In the genomic region with DNA sequence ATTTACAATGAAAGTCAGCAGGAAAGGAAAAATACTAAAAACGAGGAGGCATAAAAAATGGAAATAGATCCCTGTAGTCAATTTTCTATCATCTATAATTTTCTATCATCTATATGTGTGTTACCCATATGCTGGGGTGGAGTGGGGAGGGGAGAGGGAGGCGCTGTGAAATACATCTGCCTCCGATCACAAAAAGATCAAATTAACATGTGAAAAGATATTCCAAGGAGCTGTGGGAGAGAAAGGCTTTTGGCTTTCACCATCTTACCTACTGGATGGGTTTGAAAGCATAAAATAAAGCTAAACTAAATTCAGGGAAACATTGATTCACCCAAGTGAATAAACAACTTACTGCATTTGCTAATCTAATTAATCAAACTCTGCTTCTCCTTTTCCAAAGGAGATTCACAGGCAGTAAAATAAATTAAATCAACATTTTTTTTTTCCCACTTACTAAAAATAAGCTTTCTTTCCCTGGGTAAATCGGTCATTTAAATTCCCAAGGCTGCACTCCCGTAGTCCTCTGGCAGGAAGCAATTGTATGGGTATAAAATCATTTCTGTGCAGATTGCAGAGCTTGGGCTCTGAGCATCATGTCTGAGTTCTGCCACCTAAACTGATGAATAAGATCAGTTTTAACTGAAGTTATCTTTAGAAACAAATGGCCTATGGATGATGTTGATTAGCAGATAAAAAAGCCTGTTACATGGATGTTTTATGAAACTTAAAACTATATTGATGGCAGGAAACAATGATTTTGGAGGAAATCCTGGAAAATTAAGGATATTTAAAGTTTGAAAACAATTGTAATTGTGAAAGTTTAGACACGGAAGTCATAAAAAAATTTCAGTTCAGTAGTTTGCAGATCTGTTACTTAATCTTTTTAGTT, we compare ENCODE assay signal across 15 cellular contexts.
DNase-seq lines count a peak whose midpoint lies in the region; ATAC-seq and TF ChIP-seq lines count a peak whose summit lies in the region.
"Had no signal": no experiment of that assay in that cellular context is flagged by ENCODE, and none has a peak within 500 bp of the region (broad histone marks: within the 10 kb centered on the region; RNA-seq: fewer than 3 reads in every experiment).

No MANE protein-coding gene starts in this region.

- H3K4me1 ChIP-seq in hepatocyte (ENCODE audit: insufficient read depth) (peaks cover 23% of the 10 kb centered on the region), thoracic aorta (ENCODE audit: control insufficient read depth in 1 of 2, low read depth in 2 of 2) (peaks cover 11 to 27% of the 10 kb centered on the region in 2 donors)
- H3K4me1 ChIP-seq: prostate gland had no signal

- H3K27me3 ChIP-seq in hepatocyte (no peaks in the 10 kb centered on the region), thoracic aorta (replicated peaks; ENCODE audit: insufficient read depth) (no peaks in the 10 kb centered on the region)

- TF ChIP-seq CTCF in hepatocyte (IDR thresholded peaks at IDR 0.05; ENCODE audit: poor library complexity) (no peak), thoracic aorta (IDR thresholded peaks at IDR 0.05) (no peak)

- H3K79me2 ChIP-seq in hepatocyte: peaks cover 6% of the 10 kb centered on the region

- peak overlapping the region; percentile 59 for H3K4me3 ChIP-seq in SK-N-MC
- no peak overlapping the region for H3K4me3 ChIP-seq in hepatocyte
- peak overlapping the region; percentile 29 for H3K4me3 ChIP-seq in thoracic aorta
- H3K4me3 ChIP-seq: prostate gland had no signal

- no peaks in the 10 kb centered on the region for H3K36me3 ChIP-seq in SK-N-MC (ENCODE audit: insufficient read depth, low read length)
- H3K36me3 ChIP-seq in hepatocyte (replicated peaks; ENCODE audit: insufficient read depth, low read depth): no peaks in the 10 kb centered on the region
- H3K36me3 ChIP-seq in thoracic aorta: no peaks in the 10 kb centered on the region
- H3K36me3 ChIP-seq: prostate gland had no signal

- peaks cover 9% of the 10 kb centered on the region for H4K20me1 ChIP-seq in hepatocyte (ENCODE audit: insufficient read depth, poor library complexity, severe bottlenecking)

- WGBS in hepatocyte (ENCODE audit: low lambda C conversion rate, missing lambda C conversion rate): 44% methylated on average over 6 of the region's 6 CpGs

- ATAC-seq in thoracic aorta (ENCODE audit: insufficient number of reproducible peaks, low FRiP score, low read depth) (no peak), HG02623 (IDR thresholded peaks at IDR 0.05; ENCODE audit: unreplicated experiment) (no peak), GM21576 (IDR thresholded peaks at IDR 0.05; ENCODE audit: unreplicated experiment) (no peak)
- ATAC-seq: left lobe of liver, Right ventricle myocardium inferior had no signal

- H3K9me2 ChIP-seq in hepatocyte (replicated peaks; ENCODE audit: insufficient read depth): no peaks in the 10 kb centered on the region

- peak overlapping the region; percentile 1 for H3K9ac ChIP-seq in SK-N-MC (ENCODE audit: insufficient read length)

- H3K9me3 ChIP-seq in SK-N-MC (ENCODE audit: low read depth, low read length): no peaks in the 10 kb centered on the region
- no peaks in the 10 kb centered on the region for H3K9me3 ChIP-seq in hepatocyte (ENCODE audit: low read depth)
- no peaks in the 10 kb centered on the region for H3K9me3 ChIP-seq in thoracic aorta
- H3K9me3 ChIP-seq: prostate gland had no signal

- H3K27ac ChIP-seq in SK-N-MC (peak overlapping the region; percentile 67; the same call in 1 of the 2 replicates), hepatocyte (no peak overlapping the region), thoracic aorta (peak overlapping the region in 1 of 2 donors; percentile 15)
- H3K27ac ChIP-seq: prostate gland had no signal

- DNase-seq in NCI-H446 treated with DMSO at 0.1 percent for 48 hours (lab: John Stamatoyannopoulos, UW) (peak; percentile 11), NCI-H446 (lab: John Stamatoyannopoulos, UW) (no peak), SK-N-MC (ENCODE audit: low read depth, low spot score) (no peak), hepatocyte (ENCODE audit: low spot score) (no peak), thoracic aorta (ENCODE audit: low spot score) (no peak), SIG-M5 (lab: John Stamatoyannopoulos, UW) (no peak)
- DNase-seq: activated CD4-positive, alpha-beta T cell treated with anti-CD3 and anti-CD28 coated beads for 1 hour; activated effector memory CD4-positive, alpha-beta T cell treated with Interleukin-2 at 50 U/mL for 16 hours; NCI-H2081 treated with DMSO at 0.1 percent for 48 hours; stimulated activated CD4-positive, alpha-beta T cell treated with anti-CD3 and anti-CD28 coated beads, Interleukin-4, amount 100 ng/mL, for 24 hours had no signal

- H2AFZ ChIP-seq in hepatocyte: no peak overlapping the region

- peak overlapping the region; percentile 55 for H3K4me2 ChIP-seq in hepatocyte
